Comparison of ENCODE assay signal across 26 cellular contexts in genomic region chr5:10666531-10667305, GRCh38.
"Had no signal": no experiment of that assay in that cellular context is flagged by ENCODE, and none has a peak within 500 bp of the region (broad histone marks: within the 10 kb centered on the region; RNA-seq: fewer than 3 reads in every experiment).

No MANE protein-coding gene starts in this region.

- H3K9me3 ChIP-seq: left ventricle myocardium inferior, prostate gland, right atrium auricular region, thyroid gland, upper lobe of right lung had no signal

- H3K36me3 ChIP-seq: brain microvascular endothelial cell, left ventricle myocardium inferior, prostate gland, right atrium auricular region, thyroid gland, upper lobe of right lung had no signal

- H3K27me3 ChIP-seq: brain microvascular endothelial cell, hepatocyte, right atrium auricular region, thyroid gland, upper lobe of right lung had no signal

- H3K4me2 ChIP-seq: hepatocyte had no signal

- H3K4me3 Mint-ChIP-seq: activated B cell treated with CpG ODN at 0.5 μM for 24 hours; activated CD4-positive, alpha-beta memory T cell treated with anti-CD3 and anti-CD28 coated beads for 36 hours; activated naive CD4-positive, alpha-beta T cell treated with anti-CD3 and anti-CD28 coated beads for 36 hours; immature natural killer cell; stimulated activated naive CD8-positive, alpha-beta T cell treated with anti-CD3 and anti-CD28 coated beads, Interleukin-15, Interleukin-2, amounts not matched to agents 100 ng/mL and 50 ng/mL, for 24 hours; T-helper 1 cell treated with Interleukin-12 subunit alpha and Interleukin-12 subunit beta and Interleukin-4 antibody, amounts not matched to agents 30 μg/mL and 1 μg/mL, for 36 hours had no signal

- H3K27me3 Mint-ChIP-seq: activated B cell treated with CpG ODN at 0.5 μM for 24 hours; activated CD4-positive, alpha-beta memory T cell treated with anti-CD3 and anti-CD28 coated beads for 36 hours; stimulated activated naive CD8-positive, alpha-beta T cell treated with anti-CD3 and anti-CD28 coated beads, Interleukin-15, Interleukin-2, amounts not matched to agents 100 ng/mL and 50 ng/mL, for 24 hours had no signal

- DNase-seq: activated B cell treated with CpG ODN at 0.5 μM for 24 hours; activated CD4-positive, alpha-beta memory T cell treated with anti-CD3 and anti-CD28 coated beads for 36 hours; activated CD4-positive, alpha-beta T cell treated with anti-CD3 and anti-CD28 coated beads for 48 hours; activated naive CD4-positive, alpha-beta T cell treated with anti-CD3 and anti-CD28 coated beads for 36 hours; activated T-cell treated with anti-CD3 and anti-CD28 coated beads, Interleukin-2, amount 50 U/mL, for 48 hours; brain microvascular endothelial cell; caudate nucleus; dermis blood vessel endothelial cell; effector memory CD4-positive, alpha-beta T cell; foreskin melanocyte; glutamatergic neuron; immature natural killer cell; kidney glomerular epithelial cell; left ventricle myocardium inferior; midbrain; stimulated activated CD4-positive, alpha-beta T cell treated with anti-CD3 and anti-CD28 coated beads, Interleukin-1b, Interleukin-23, amount 100 ng/mL, for 48 hours; substantia nigra; T1000; thyroid gland; upper lobe of right lung had no signal

- H3K4me3 ChIP-seq: hepatocyte, left ventricle myocardium inferior, prostate gland, right atrium auricular region, skin epidermis, thyroid gland, upper lobe of right lung had no signal

- H3K27ac Mint-ChIP-seq: activated B cell treated with CpG ODN at 0.5 μM for 24 hours; activated CD4-positive, alpha-beta memory T cell treated with anti-CD3 and anti-CD28 coated beads for 36 hours; activated naive CD4-positive, alpha-beta T cell treated with anti-CD3 and anti-CD28 coated beads for 36 hours; immature natural killer cell; stimulated activated naive CD8-positive, alpha-beta T cell treated with anti-CD3 and anti-CD28 coated beads, Interleukin-15, Interleukin-2, amounts not matched to agents 100 ng/mL and 50 ng/mL, for 24 hours; T-helper 1 cell treated with Interleukin-12 subunit alpha and Interleukin-12 subunit beta and Interleukin-4 antibody, amounts not matched to agents 30 μg/mL and 1 μg/mL, for 36 hours had no signal

- H3K79me2 ChIP-seq: hepatocyte had no signal

- H2AFZ ChIP-seq: hepatocyte had no signal

- ATAC-seq: upper lobe of right lung had no signal

- H3K9me3 Mint-ChIP-seq: activated B cell treated with CpG ODN at 0.5 μM for 24 hours; activated CD4-positive, alpha-beta memory T cell treated with anti-CD3 and anti-CD28 coated beads for 36 hours; activated naive CD4-positive, alpha-beta T cell treated with anti-CD3 and anti-CD28 coated beads for 36 hours; immature natural killer cell; stimulated activated naive CD8-positive, alpha-beta T cell treated with anti-CD3 and anti-CD28 coated beads, Interleukin-15, Interleukin-2, amounts not matched to agents 100 ng/mL and 50 ng/mL, for 24 hours; T-helper 1 cell treated with Interleukin-12 subunit alpha and Interleukin-12 subunit beta and Interleukin-4 antibody, amounts not matched to agents 30 μg/mL and 1 μg/mL, for 36 hours had no signal

- H3K4me1 ChIP-seq: prostate gland, upper lobe of right lung had no signal

- H3K27ac ChIP-seq: brain microvascular endothelial cell, hepatocyte, left ventricle myocardium inferior, prostate gland, right atrium auricular region, skin epidermis, thyroid gland, upper lobe of right lung had no signal

- H3K36me3 Mint-ChIP-seq: activated CD4-positive, alpha-beta memory T cell treated with anti-CD3 and anti-CD28 coated beads for 36 hours; immature natural killer cell had no signal
